3 cellular contexts compared by ENCODE assay signal in genomic region chr13:101399365-101399764, GRCh38.
TF ChIP-seq lines count a peak whose summit lies in the region.

No MANE protein-coding gene starts in this region.

TF ChIP-seq in GM23338, 12 proteins besides CTCF, POLR2A, EP300 and RAD21 (continues in another document):
- TF ChIP-seq STAT1 (IDR thresholded peaks at IDR 0.05; ENCODE audit: unreplicated experiment) = no peak
- TF ChIP-seq CREB1 (CRISPR knock-in tag; IDR thresholded peaks at IDR 0.05; ENCODE audit: low read depth) = no peak
- TF ChIP-seq, protein P1, sequence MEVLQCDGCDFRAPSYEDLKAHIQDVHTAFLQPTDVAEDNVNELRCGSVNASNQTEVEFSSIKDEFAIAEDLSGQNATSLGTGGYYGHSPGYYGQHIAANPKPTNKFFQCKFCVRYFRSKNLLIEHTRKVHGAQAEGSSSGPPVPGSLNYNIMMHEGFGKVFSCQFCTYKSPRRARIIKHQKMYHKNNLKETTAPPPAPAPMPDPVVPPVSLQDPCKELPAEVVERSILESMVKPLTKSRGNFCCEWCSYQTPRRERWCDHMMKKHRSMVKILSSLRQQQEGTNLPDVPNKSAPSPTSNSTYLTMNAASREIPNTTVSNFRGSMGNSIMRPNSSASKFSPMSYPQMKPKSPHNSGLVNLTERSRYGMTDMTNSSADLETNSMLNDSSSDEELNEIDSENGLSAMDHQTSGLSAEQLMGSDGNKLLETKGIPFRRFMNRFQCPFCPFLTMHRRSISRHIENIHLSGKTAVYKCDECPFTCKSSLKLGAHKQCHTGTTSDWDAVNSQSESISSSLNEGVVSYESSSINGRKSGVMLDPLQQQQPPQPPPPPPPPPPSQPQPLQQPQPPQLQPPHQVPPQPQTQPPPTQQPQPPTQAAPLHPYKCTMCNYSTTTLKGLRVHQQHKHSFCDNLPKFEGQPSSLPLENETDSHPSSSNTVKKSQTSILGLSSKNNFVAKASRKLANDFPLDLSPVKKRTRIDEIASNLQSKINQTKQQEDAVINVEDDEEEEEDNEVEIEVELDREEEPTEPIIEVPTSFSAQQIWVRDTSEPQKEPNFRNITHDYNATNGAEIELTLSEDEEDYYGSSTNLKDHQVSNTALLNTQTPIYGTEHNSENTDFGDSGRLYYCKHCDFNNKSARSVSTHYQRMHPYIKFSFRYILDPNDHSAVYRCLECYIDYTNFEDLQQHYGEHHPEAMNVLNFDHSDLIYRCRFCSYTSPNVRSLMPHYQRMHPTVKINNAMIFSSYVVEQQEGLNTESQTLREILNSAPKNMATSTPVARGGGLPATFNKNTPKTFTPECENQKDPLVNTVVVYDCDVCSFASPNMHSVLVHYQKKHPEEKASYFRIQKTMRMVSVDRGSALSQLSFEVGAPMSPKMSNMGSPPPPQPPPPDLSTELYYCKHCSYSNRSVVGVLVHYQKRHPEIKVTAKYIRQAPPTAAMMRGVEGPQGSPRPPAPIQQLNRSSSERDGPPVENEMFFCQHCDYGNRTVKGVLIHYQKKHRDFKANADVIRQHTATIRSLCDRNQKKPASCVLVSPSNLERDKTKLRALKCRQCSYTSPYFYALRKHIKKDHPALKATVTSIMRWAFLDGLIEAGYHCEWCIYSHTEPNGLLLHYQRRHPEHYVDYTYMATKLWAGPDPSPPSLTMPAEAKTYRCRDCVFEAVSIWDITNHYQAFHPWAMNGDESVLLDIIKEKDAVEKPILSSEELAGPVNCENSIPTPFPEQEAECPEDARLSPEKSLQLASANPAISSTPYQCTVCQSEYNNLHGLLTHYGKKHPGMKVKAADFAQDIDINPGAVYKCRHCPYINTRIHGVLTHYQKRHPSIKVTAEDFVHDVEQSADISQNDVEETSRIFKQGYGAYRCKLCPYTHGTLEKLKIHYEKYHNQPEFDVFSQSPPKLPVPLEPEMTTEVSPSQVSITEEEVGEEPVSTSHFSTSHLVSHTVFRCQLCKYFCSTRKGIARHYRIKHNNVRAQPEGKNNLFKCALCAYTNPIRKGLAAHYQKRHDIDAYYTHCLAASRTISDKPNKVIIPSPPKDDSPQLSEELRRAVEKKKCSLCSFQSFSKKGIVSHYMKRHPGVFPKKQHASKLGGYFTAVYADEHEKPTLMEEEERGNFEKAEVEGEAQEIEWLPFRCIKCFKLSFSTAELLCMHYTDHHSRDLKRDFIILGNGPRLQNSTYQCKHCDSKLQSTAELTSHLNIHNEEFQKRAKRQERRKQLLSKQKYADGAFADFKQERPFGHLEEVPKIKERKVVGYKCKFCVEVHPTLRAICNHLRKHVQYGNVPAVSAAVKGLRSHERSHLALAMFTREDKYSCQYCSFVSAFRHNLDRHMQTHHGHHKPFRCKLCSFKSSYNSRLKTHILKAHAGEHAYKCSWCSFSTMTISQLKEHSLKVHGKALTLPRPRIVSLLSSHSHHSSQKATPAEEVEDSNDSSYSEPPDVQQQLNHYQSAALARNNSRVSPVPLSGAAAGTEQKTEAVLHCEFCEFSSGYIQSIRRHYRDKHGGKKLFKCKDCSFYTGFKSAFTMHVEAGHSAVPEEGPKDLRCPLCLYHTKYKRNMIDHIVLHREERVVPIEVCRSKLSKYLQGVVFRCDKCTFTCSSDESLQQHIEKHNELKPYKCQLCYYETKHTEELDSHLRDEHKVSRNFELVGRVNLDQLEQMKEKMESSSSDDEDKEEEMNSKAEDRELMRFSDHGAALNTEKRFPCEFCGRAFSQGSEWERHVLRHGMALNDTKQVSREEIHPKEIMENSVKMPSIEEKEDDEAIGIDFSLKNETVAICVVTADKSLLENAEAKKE (CRISPR knock-in tag; IDR thresholded peaks at IDR 0.05) = no peak
- no peak for TF ChIP-seq ETS1 (IDR thresholded peaks at IDR 0.05)
- no peak for TF ChIP-seq POLR2AphosphoS5 (IDR thresholded peaks at IDR 0.05; ENCODE audit: low read depth)

TF ChIP-seq in SK-N-SH, 30 proteins besides CTCF, POLR2A, EP300 and RAD21:
- TF ChIP-seq POLR2AphosphoS5 (IDR thresholded peaks at IDR 0.05; ENCODE audit: low read depth, low read length) = peak; percentile 39; the same call in 1 of the 2 replicates
- TF ChIP-seq NRF1 (IDR thresholded peaks at IDR 0.05; ENCODE audit: low read depth, low read length) = no peak
- TF ChIP-seq TAF1 (IDR thresholded peaks at IDR 0.05; ENCODE audit: borderline replicate concordance, low read depth, low read length) = no peak
- peak; percentile 66; the same call in 1 of the 2 replicates for TF ChIP-seq FOSL2 (IDR thresholded peaks at IDR 0.05; ENCODE audit: borderline replicate concordance, low read depth)
- TF ChIP-seq, protein P2, sequence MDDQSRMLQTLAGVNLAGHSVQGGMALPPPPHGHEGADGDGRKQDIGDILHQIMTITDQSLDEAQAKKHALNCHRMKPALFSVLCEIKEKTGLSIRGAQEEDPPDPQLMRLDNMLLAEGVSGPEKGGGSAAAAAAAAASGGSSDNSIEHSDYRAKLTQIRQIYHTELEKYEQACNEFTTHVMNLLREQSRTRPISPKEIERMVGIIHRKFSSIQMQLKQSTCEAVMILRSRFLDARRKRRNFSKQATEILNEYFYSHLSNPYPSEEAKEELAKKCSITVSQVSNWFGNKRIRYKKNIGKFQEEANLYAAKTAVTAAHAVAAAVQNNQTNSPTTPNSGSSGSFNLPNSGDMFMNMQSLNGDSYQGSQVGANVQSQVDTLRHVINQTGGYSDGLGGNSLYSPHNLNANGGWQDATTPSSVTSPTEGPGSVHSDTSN (IDR thresholded peaks at IDR 0.05) = peak; percentile 85
- no peak for TF ChIP-seq MXI1 (IDR thresholded peaks at IDR 0.05; ENCODE audit: low read depth, low read length)
- TF ChIP-seq EZH2phosphoT487 (IDR thresholded peaks at IDR 0.05; ENCODE audit: borderline replicate concordance, low read depth) = no peak
- TF ChIP-seq MAX (IDR thresholded peaks at IDR 0.05; ENCODE audit: low read depth) = 0 out of 2 replicates have a peak, but pooled peaks have one; percentile 9
- 0 out of 2 replicates have a peak, but pooled peaks have one; percentile 12 for TF ChIP-seq SIN3A (IDR thresholded peaks at IDR 0.05; ENCODE audit: borderline replicate concordance, low read depth, low read length)
- peak; percentile 76 for TF ChIP-seq JUND (IDR thresholded peaks at IDR 0.05)
- peak; percentile 55; the same call in 1 of the 2 replicates for TF ChIP-seq RXRA (IDR thresholded peaks at IDR 0.05; ENCODE audit: borderline replicate concordance, low read depth)
- TF ChIP-seq RCOR1 (IDR thresholded peaks at IDR 0.05; ENCODE audit: low read length) = no peak
- peak; percentile 33; the same call in 1 of the 2 replicates for TF ChIP-seq NFIC (IDR thresholded peaks at IDR 0.05; ENCODE audit: borderline replicate concordance)
- TF ChIP-seq TEAD4 (IDR thresholded peaks at IDR 0.05; ENCODE audit: borderline replicate concordance, insufficient read depth) = peak; percentile 40; the same call in 1 of the 2 replicates
- TF ChIP-seq YY1 (IDR thresholded peaks at IDR 0.05; ENCODE audit: low read depth) = no peak
- peak; percentile 60 for TF ChIP-seq TCF12 (IDR thresholded peaks at IDR 0.05)
- no peak for TF ChIP-seq SMC3 (IDR thresholded peaks at IDR 0.05; ENCODE audit: low read depth, low read length)

TF ChIP-seq in endothelial cell of umbilical vein, 7 proteins besides CTCF, POLR2A, EP300 and RAD21:
- TF ChIP-seq EZH2 (IDR thresholded peaks at IDR 0.05; ENCODE audit: borderline replicate concordance, low read depth, low read length, severe bottlenecking) (no peak), MYC (IDR thresholded peaks at IDR 0.05; ENCODE audit: low read depth, low read length) (no peak), POLR2AphosphoS5 (IDR thresholded peaks at IDR 0.05; ENCODE audit: insufficient read depth, low read depth, low read length) (no peak), GATA2 (IDR thresholded peaks at IDR 0.05; ENCODE audit: insufficient read depth, insufficient read length, low read depth, low read length) (no peak), JUN (IDR thresholded peaks at IDR 0.05; ENCODE audit: borderline replicate concordance, insufficient read depth, insufficient read length, low read depth) (no peak), MAX (IDR thresholded peaks at IDR 0.05; ENCODE audit: insufficient read depth, insufficient read length) (no peak), FOS (IDR thresholded peaks at IDR 0.05; ENCODE audit: borderline replicate concordance, insufficient read depth, low read length) (no peak)
